ENCODE assay signal across 8 cellular contexts in the genomic region with DNA sequence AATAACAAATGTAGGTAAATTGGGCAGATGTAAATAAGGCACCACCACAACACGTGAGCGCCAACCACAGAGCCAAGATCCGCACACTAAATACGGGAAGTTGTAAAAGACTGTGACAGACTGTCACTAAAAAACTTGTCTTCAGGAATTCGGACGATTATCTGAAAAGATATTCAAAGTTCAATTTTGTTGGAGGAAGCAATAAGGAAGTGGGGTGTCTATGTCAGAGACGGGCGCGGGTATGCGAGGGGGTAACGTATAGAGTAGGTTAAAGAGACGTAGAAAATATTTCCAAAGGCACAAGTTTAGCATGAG. TPM values are rescaled to one million over a fixed set of nuclear protein-coding genes. Genes with fewer than 3 reads are reported as not detected.
DNase-seq lines count a peak whose midpoint lies in the region; ATAC-seq, FAIRE-seq and TF ChIP-seq lines count a peak whose summit lies in the region.

No MANE protein-coding gene starts in this region.

- peak; percentile 17 for ATAC-seq in HG03439 (IDR thresholded peaks at IDR 0.05; ENCODE audit: unreplicated experiment)
- ATAC-seq in mucosa of descending colon = no peak

- peak overlapping the region; percentile 92 for H3K27ac ChIP-seq in WERI-Rb-1
- H3K27ac ChIP-seq in stomach smooth muscle (ENCODE audit: low read length) = peak overlapping the region; percentile 98

- TF ChIP-seq CTCF in WERI-Rb-1 (IDR thresholded peaks at IDR 0.05; ENCODE audit: low read depth, low read length) = no peak
- no peak for TF ChIP-seq CTCF in choroid plexus epithelial cell (conservative IDR thresholded peaks at IDR 0.05; ENCODE audit: low read depth, low read length)
- no peak for TF ChIP-seq CTCF in mucosa of descending colon (IDR thresholded peaks at IDR 0.05)

- H3K27me3 ChIP-seq in WERI-Rb-1 (ENCODE audit: insufficient read depth, low read depth, severe bottlenecking) = no peaks in the 10 kb centered on the region
- H3K27me3 ChIP-seq in stomach smooth muscle (ENCODE audit: control insufficient read depth in 1 of 2, insufficient read depth in 2 of 2, low read length in 2 of 2) = no peaks in the 10 kb centered on the region

- H3K9me3 ChIP-seq in WERI-Rb-1 (ENCODE audit: severe bottlenecking) = no peaks in the 10 kb centered on the region
- H3K9me3 ChIP-seq in mucosa of descending colon = no peaks in the 10 kb centered on the region
- H3K9me3 ChIP-seq in stomach smooth muscle (ENCODE audit: control insufficient read depth in 2 of 2, low read length in 2 of 2) = no peaks in the 10 kb centered on the region

- H3K4me3 ChIP-seq in WERI-Rb-1 (ENCODE audit: low read depth, low read length) (peak overlapping the region; percentile 99), choroid plexus epithelial cell (ENCODE audit: low read depth, low read length) (peak overlapping the region; percentile 74), mucosa of descending colon (peak overlapping the region; percentile 58), stomach smooth muscle (ENCODE audit: low read length in 2 of 2) (peak overlapping the region; percentile 41 to 91)

- H3K36me3 ChIP-seq in WERI-Rb-1 (peaks cover 31% of the 10 kb centered on the region), mucosa of descending colon (ENCODE audit: low read depth) (no peaks in the 10 kb centered on the region), stomach smooth muscle (ENCODE audit: control insufficient read depth in 2 of 2, insufficient read depth in 2 of 2, low read length in 2 of 2) (peaks cover 3 to 4% of the 10 kb centered on the region in 2 donors)

- H3K9ac ChIP-seq in stomach smooth muscle (ENCODE audit: low read length in 2 of 2) = peak overlapping the region; percentile 90 to 99

- DNase-seq in GM19239 (ENCODE audit: insufficient read length, low spot score) (no peak), WERI-Rb-1 (no peak), choroid plexus epithelial cell (ENCODE audit: low read depth) (no peak), mucosa of descending colon (peak; percentile 60 to 70 (median 69)), NCI-H1436 (lab: John Stamatoyannopoulos, UW) (no peak), HCEC 1CT (no peak)

- intact Hi-C loops in mucosa of descending colon (cut with DNase I, micrococcal nuclease) = no loop called here

- H3K4me1 ChIP-seq in mucosa of descending colon (ENCODE audit: low read depth) (peaks cover 18% of the 10 kb centered on the region), stomach smooth muscle (ENCODE audit: control insufficient read depth, insufficient read depth, low read length) (peaks cover 32% of the 10 kb centered on the region)

- peak; percentile 95 for FAIRE-seq in GM19239 (lab: Jason Lieb, UNC)

RNA-seq across cellular contexts. Expression of gene HSP90B1, which starts 1.5 kb away (rescaled TPM):
- total RNA-seq in mucosa of descending colon = 100 to 1,000 TPM; 423 to 471 (median 461) TPM

RNA-seq across cellular contexts. Expression of gene TDG, which starts 37.0 kb away (rescaled TPM):
- 10 to 100 TPM; 23.5 to 29.2 (median 27.7) TPM for total RNA-seq in mucosa of descending colon

Comparison
In these comparisons a context has a peak if more than half of its experiments do, and no peak if none do; other contexts are left out.
1. DNase-seq: peak in mucosa of descending colon (3 of 3); none in GM19239 (single experiment), WERI-Rb-1 (single experiment), choroid plexus epithelial cell (single experiment), NCI-H1436 (single experiment) and HCEC 1CT (single experiment).
2. Peak in every context shown above with its lines, with median percentiles within 50 percentile points of each other: H3K4me3 ChIP-seq.